15 cellular contexts compared by ENCODE assay signal in genomic region chr5:134133995-134134541, GRCh38. TPM values are rescaled to one million over a fixed set of nuclear protein-coding genes. Genes with fewer than 3 reads are reported as not detected.
DNase-seq lines count a peak whose midpoint lies in the region; ATAC-seq and TF ChIP-seq lines count a peak whose summit lies in the region.
"Had no signal": no experiment of that assay in that cellular context is flagged by ENCODE, and none has a peak within 500 bp of the region (broad histone marks: within the 10 kb centered on the region; RNA-seq: fewer than 3 reads in every experiment).

No MANE protein-coding gene starts in this region.

- H3K27ac Mint-ChIP-seq in central memory CD8-positive, alpha-beta T cell (ENCODE audit: low read depth), result peak overlapping the region; percentile 98
- H3K27ac Mint-ChIP-seq: activated T-cell treated with anti-CD3 and anti-CD28 coated beads, Interleukin-2, amount 50 U/mL, for 72 hours; T-helper 2 cell treated with Interferon-gamma antibody and Interleukin-4, amounts not matched to agents 5 μg/mL and 100 μg/mL, for 36 hours had no signal

- peaks cover 95% of the 10 kb centered on the region for H3K36me3 ChIP-seq in KOPT-K1 (ENCODE audit: insufficient read depth, low read length)
- H3K36me3 ChIP-seq in osteoblast (ENCODE audit: insufficient read depth, low read length), result peaks cover 34% of the 10 kb centered on the region

- peaks cover 79% of the 10 kb centered on the region for H3K36me3 Mint-ChIP-seq in central memory CD8-positive, alpha-beta T cell (ENCODE audit: insufficient read depth)

- H3K27ac ChIP-seq in KOPT-K1 (ENCODE audit: low read depth, low read length, poor library complexity, severe bottlenecking), result peak overlapping the region; percentile 92
- peak overlapping the region; percentile 28 for H3K27ac ChIP-seq in osteoblast (ENCODE audit: low read depth, low read length)

- no peak for ATAC-seq in central memory CD8-positive, alpha-beta T cell (replicated peaks; ENCODE audit: extremely low read depth, poor library complexity, severe bottlenecking)
- ATAC-seq: activated T-cell treated with anti-CD3 and anti-CD28 coated beads, Interleukin-2, amount 50 U/mL, for 72 hours; sciatic nerve had no signal

- DNase-seq in activated CD4-positive, alpha-beta T cell treated with anti-CD3 and anti-CD28 coated beads for 1 hour, result peak; percentile 6
- no peak for DNase-seq in activated CD4-positive, alpha-beta T cell treated with anti-CD3 and anti-CD28 coated beads for 4 hours
- DNase-seq in central memory CD8-positive, alpha-beta T cell (ENCODE audit: low spot score in 2 of 2), result no peak
- DNase-seq in osteoblast (ENCODE audit: insufficient read length, low spot score, missing footprints), result peak; percentile 56
- no peak for DNase-seq in T1000 (lab: John Stamatoyannopoulos, UW)
- DNase-seq in amniotic stem cell (lab: John Stamatoyannopoulos, UW), result no peak
- no peak for DNase-seq in AG20443 (ENCODE audit: low spot score)
- DNase-seq: DMS53, MM.1S, NCI-H2227 treated with DMSO at 0.1 percent for 48 hours, trophoblast cell had no signal

- no peak overlapping the region for H3K4me2 ChIP-seq in osteoblast (ENCODE audit: insufficient read depth, low read length)

- H3K4me3 Mint-ChIP-seq in central memory CD8-positive, alpha-beta T cell, result peak overlapping the region; percentile 88
- H3K4me3 Mint-ChIP-seq: T-helper 2 cell treated with Interferon-gamma antibody and Interleukin-4, amounts not matched to agents 5 μg/mL and 100 μg/mL, for 36 hours had no signal

- no peak overlapping the region for H3K4me3 ChIP-seq in osteoblast (ENCODE audit: insufficient read depth, low read length)

- H3K9me3 ChIP-seq in KOPT-K1 (ENCODE audit: insufficient read depth, low read length, poor library complexity, severe bottlenecking) (no peaks in the 10 kb centered on the region), osteoblast (ENCODE audit: low read depth, low read length) (no peaks in the 10 kb centered on the region)

- no peaks in the 10 kb centered on the region for H3K27me3 ChIP-seq in osteoblast (ENCODE audit: insufficient read depth, low read length)

- no peaks in the 10 kb centered on the region for H3K9me3 Mint-ChIP-seq in central memory CD8-positive, alpha-beta T cell
- H3K9me3 Mint-ChIP-seq: activated T-cell treated with anti-CD3 and anti-CD28 coated beads, Interleukin-2, amount 50 U/mL, for 72 hours; T-helper 2 cell treated with Interferon-gamma antibody and Interleukin-4, amounts not matched to agents 5 μg/mL and 100 μg/mL, for 36 hours had no signal

- peaks cover 91% of the 10 kb centered on the region for H3K4me1 Mint-ChIP-seq in central memory CD8-positive, alpha-beta T cell

- no peaks in the 10 kb centered on the region for H3K27me3 Mint-ChIP-seq in central memory CD8-positive, alpha-beta T cell

- H4K20me1 ChIP-seq in osteoblast (ENCODE audit: insufficient read depth, low read length), result peaks cover 44% of the 10 kb centered on the region

- peaks cover 83% of the 10 kb centered on the region for H3K79me2 ChIP-seq in osteoblast (ENCODE audit: insufficient read depth, low read length)

- peaks cover 16% of the 10 kb centered on the region for H3K4me1 ChIP-seq in osteoblast (ENCODE audit: insufficient read depth, low read length)

- H2AFZ ChIP-seq in osteoblast (ENCODE audit: low read length), result no peak overlapping the region

- no peak for TF ChIP-seq CTCF in osteoblast (IDR thresholded peaks at IDR 0.05; ENCODE audit: extremely low read depth, low read depth, low read length)

RNA-seq across cellular contexts. Expression of gene TCF7, which starts 19.6 kb away (rescaled TPM):
- total RNA-seq in osteoblast, result 2.9 and 3.3 TPM in 2 replicates

RNA-seq across cellular contexts. Expression of gene SKP1, which starts 42.7 kb away (rescaled TPM):
- 123 and 145 TPM in 2 replicates for total RNA-seq in osteoblast

Comparison
In these comparisons a context has a peak if more than half of its experiments do, and no peak if none do; other contexts are left out.
1. DNase-seq: peak in activated CD4-positive, alpha-beta T cell treated with anti-CD3 and anti-CD28 coated beads for 1 hour (single experiment) and osteoblast (single experiment); none in activated CD4-positive, alpha-beta T cell treated with anti-CD3 and anti-CD28 coated beads for 4 hours (0 of 2), central memory CD8-positive, alpha-beta T cell (0 of 2), T1000 (single experiment), amniotic stem cell (single experiment) and AG20443 (single experiment).